ENCODE assay signal across 23 cellular contexts in genomic region chr17:45930420-45930951, GRCh38. TPM values are rescaled to one million over a fixed set of nuclear protein-coding genes. Genes with fewer than 3 reads are reported as not detected.
DNase-seq lines count a peak whose midpoint lies in the region; ATAC-seq, FAIRE-seq and TF ChIP-seq lines count a peak whose summit lies in the region.
"Had no signal": no experiment of that assay in that cellular context is flagged by ENCODE, and none has a peak within 500 bp of the region (broad histone marks: within the 10 kb centered on the region; RNA-seq: fewer than 3 reads in every experiment).

No MANE protein-coding gene starts in this region.

- H3K36me3 ChIP-seq in heart left ventricle, result peaks cover 0 to 3% (median 0%) of the 10 kb centered on the region in 9 donors
- no peaks in the 10 kb centered on the region for H3K36me3 ChIP-seq in neuronal stem cell (replicated peaks in 1 of 2; ENCODE audit: control insufficient read depth in 2 of 2, insufficient read depth in 2 of 2, low read length in 2 of 2)
- no peaks in the 10 kb centered on the region for H3K36me3 ChIP-seq in gastrocnemius medialis
- H3K36me3 ChIP-seq: HAP-1 had no signal

- peak overlapping the region; percentile 64 for H3K18ac ChIP-seq in neuronal stem cell (ENCODE audit: low read length)

- H3K4ac ChIP-seq in neuronal stem cell (ENCODE audit: low read length), result no peak overlapping the region

- no peak for DNase-seq in heart left ventricle
- no peak for DNase-seq in Right ventricle myocardium inferior (ENCODE audit: missing footprints)
- no peak for DNase-seq in A549 (ENCODE audit: low read depth in 1 of 2, low spot score in 1 of 2)
- DNase-seq in neuronal stem cell (ENCODE audit: low spot score), result no peak
- DNase-seq in gastrocnemius medialis, result no peak
- DNase-seq in DMS 273 (lab: John Stamatoyannopoulos, UW; ENCODE audit: unreplicated experiment), result no peak
- DNase-seq in DMS114 treated with DMSO at 0.1 percent for 48 hours (lab: John Stamatoyannopoulos, UW; ENCODE audit: unreplicated experiment), result no peak
- DNase-seq: ACHN; C1 segment of cervical spinal cord; Calu3; CD4-positive, alpha-beta memory T cell; COR-L47; DMS79; GF-D8; GOT3; HFFc6 had no signal

- H3K27ac ChIP-seq in heart left ventricle (no peak overlapping the region), A549 (0 out of 6 replicates have a peak overlapping the region, but pooled peaks of 1 of the 2 experiments have one; percentile 1), neuronal stem cell (replicated peaks; ENCODE audit: low read length) (no peak overlapping the region), gastrocnemius medialis (peak overlapping the region; percentile 76 to 82 (median 77))
- H3K27ac ChIP-seq: 22Rv1 had no signal

- ATAC-seq in heart left ventricle (peak in 3 of 4 donors; percentile 27 to 54 (median 39)), Right ventricle myocardium inferior (no peak), A549 (no peak), gastrocnemius medialis (peak; percentile 49 to 67), HG02973 (IDR thresholded peaks at IDR 0.05; ENCODE audit: unreplicated experiment) (no peak)

- no peak overlapping the region for H2AK5ac ChIP-seq in neuronal stem cell (ENCODE audit: low read depth, low read length)

- H3K79me1 ChIP-seq in neuronal stem cell (ENCODE audit: low read depth, low read length), result no peaks in the 10 kb centered on the region

- H4K91ac ChIP-seq in neuronal stem cell (ENCODE audit: low read depth, low read length, poor library complexity), result no peak overlapping the region

- TF ChIP-seq CTCF in heart left ventricle (IDR thresholded peaks at IDR 0.05) (no peak), A549 (IDR thresholded peaks at IDR 0.05) (no peak), gastrocnemius medialis (IDR thresholded peaks at IDR 0.05 in 4 of 5, conservative IDR thresholded peaks at IDR 0.05 in 1 of 5) (no peak)

- H3K4me2 ChIP-seq in A549 (no peak overlapping the region), neuronal stem cell (ENCODE audit: insufficient read depth, low read length, poor library complexity, severe bottlenecking) (no peak overlapping the region)

- no peak overlapping the region for H3K4me3 ChIP-seq in heart left ventricle
- H3K4me3 ChIP-seq in A549, result no peak overlapping the region
- H3K4me3 ChIP-seq in neuronal stem cell (ENCODE audit: low read length in 2 of 2), result no peak overlapping the region
- H3K4me3 ChIP-seq in gastrocnemius medialis, result peak overlapping the region in 1 of 4 donors; percentile 27
- H3K4me3 ChIP-seq: HAP-1 had no signal

- H4K8ac ChIP-seq in neuronal stem cell (ENCODE audit: low read depth, low read length), result no peak overlapping the region

- no peak for TF ChIP-seq EP300 in A549 (IDR thresholded peaks at IDR 0.05)

- WGBS in heart left ventricle, 4 donors, result 65 to 90% (median 72%) methylated on average over 8 of the region's 8 CpGs
- WGBS in A549 (ENCODE audit: missing lambda C conversion rate), result 85% methylated on average over 8 of the region's 8 CpGs
- no CpG with 5 or more reads among the region's 8 CpGs for WGBS in neuronal stem cell (ENCODE audit: extremely low coverage in 2 of 2, insufficient read length in 2 of 2, insufficient replicate concordance in 1 of 2), 2 donors

- H3K4me1 ChIP-seq in heart left ventricle (peaks cover 0 to 5% (median 0%) of the 10 kb centered on the region in 12 donors), A549 (peaks cover 15% of the 10 kb centered on the region; the same call in 2 of the 3 replicates), neuronal stem cell (ENCODE audit: control insufficient read depth in 2 of 2, insufficient read depth in 1 of 2, low read depth in 1 of 2, low read length in 2 of 2) (no peaks in the 10 kb centered on the region), gastrocnemius medialis (peaks cover 21 to 26% of the 10 kb centered on the region in 2 donors)
- H3K4me1 ChIP-seq: HAP-1 had no signal

- CTCF ChIA-PET in A549 (lab: Yijun Ruan, JAX), result interaction anchor here (1.3 to 4.3 kb wide), 8 partner anchors 9 to 79 kb away, joined by 3 to 18 read pairs (median 4); partner anchors contain the start of gene MAPT

- no peak overlapping the region for H3K9ac ChIP-seq in neuronal stem cell (ENCODE audit: low read depth, low read length, poor library complexity)

- intact Hi-C loops in heart left ventricle (cut with DNase I), result no loop called here
- intact Hi-C loops in Right ventricle myocardium inferior (cut with DNase I), result no loop called here
- intact Hi-C loops in gastrocnemius medialis (cut with DNase I; ENCODE audit: low total_unique reads), result no loop called here

- in situ Hi-C loops in gastrocnemius medialis (cut with MboI; ENCODE audit: low sequenced_read_pairs in 4 of 4), result no loop called here

- no peak overlapping the region for H3K23ac ChIP-seq in neuronal stem cell (ENCODE audit: low read depth, low read length, poor library complexity)

- no peak overlapping the region for H2BK120ac ChIP-seq in neuronal stem cell (ENCODE audit: low read depth, low read length)

- TF ChIP-seq POLR2A in heart left ventricle (IDR thresholded peaks at IDR 0.05) (no peak), A549 (IDR thresholded peaks at IDR 0.05; ENCODE audit: low read length) (no peak), gastrocnemius medialis (IDR thresholded peaks at IDR 0.05) (no peak)

- H3K27me3 ChIP-seq in heart left ventricle (no peaks in the 10 kb centered on the region), neuronal stem cell (ENCODE audit: control insufficient read depth in 3 of 3, insufficient read depth in 3 of 3, low read depth in 1 of 3, low read length in 3 of 3) (no peaks in the 10 kb centered on the region), gastrocnemius medialis (no peaks in the 10 kb centered on the region)

- peaks cover 0 to 17% (median 11%) of the 10 kb centered on the region in 12 donors for H3K9me3 ChIP-seq in heart left ventricle
- H3K9me3 ChIP-seq in A549, result no peaks in the 10 kb centered on the region
- peaks cover 0 to 9% of the 10 kb centered on the region in 2 donors for H3K9me3 ChIP-seq in neuronal stem cell (replicated peaks in 1 of 2; ENCODE audit: control insufficient read depth in 2 of 2, insufficient read depth in 1 of 2, low read depth in 1 of 2, low read length in 2 of 2)
- H3K9me3 ChIP-seq in gastrocnemius medialis, result no peaks in the 10 kb centered on the region
- H3K9me3 ChIP-seq: HAP-1 had no signal

- H2BK5ac ChIP-seq in neuronal stem cell (ENCODE audit: low read length), result no peak overlapping the region

- no peak overlapping the region for H2BK15ac ChIP-seq in neuronal stem cell (ENCODE audit: low read length)

- TF ChIP-seq RAD21 in A549 (conservative IDR thresholded peaks at IDR 0.05 in 1 of 2, IDR thresholded peaks at IDR 0.05 in 1 of 2), result no peak

- no peak overlapping the region for H2AFZ ChIP-seq in neuronal stem cell (ENCODE audit: low read length)

- no peak overlapping the region for H3K14ac ChIP-seq in neuronal stem cell (ENCODE audit: low read length)

- no peak for FAIRE-seq in A549 (lab: Jason Lieb, UNC)
- FAIRE-seq: A204.1, GM12891, GM18507, H54 had no signal

- POLR2A ChIA-PET in A549 (lab: Yijun Ruan, JAX), result no interaction called here

- no peak overlapping the region for H2BK12ac ChIP-seq in neuronal stem cell (ENCODE audit: low read length)

TF ChIP-seq in A549, 52 proteins besides CTCF, POLR2A, EP300 and RAD21:
- TF ChIP-seq, protein P1, sequence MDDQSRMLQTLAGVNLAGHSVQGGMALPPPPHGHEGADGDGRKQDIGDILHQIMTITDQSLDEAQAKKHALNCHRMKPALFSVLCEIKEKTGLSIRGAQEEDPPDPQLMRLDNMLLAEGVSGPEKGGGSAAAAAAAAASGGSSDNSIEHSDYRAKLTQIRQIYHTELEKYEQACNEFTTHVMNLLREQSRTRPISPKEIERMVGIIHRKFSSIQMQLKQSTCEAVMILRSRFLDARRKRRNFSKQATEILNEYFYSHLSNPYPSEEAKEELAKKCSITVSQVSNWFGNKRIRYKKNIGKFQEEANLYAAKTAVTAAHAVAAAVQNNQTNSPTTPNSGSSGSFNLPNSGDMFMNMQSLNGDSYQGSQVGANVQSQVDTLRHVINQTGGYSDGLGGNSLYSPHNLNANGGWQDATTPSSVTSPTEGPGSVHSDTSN (IDR thresholded peaks at IDR 0.05), result no peak
- TF ChIP-seq NFE2L2 (conservative IDR thresholded peaks at IDR 0.05; ENCODE audit: low read length), result no peak
- no peak for TF ChIP-seq ZSCAN20 (CRISPR knock-in tag; IDR thresholded peaks at IDR 0.05)
- 0 out of 2 replicates have a peak, but pooled peaks have one; percentile 30 for TF ChIP-seq CHD4 (IDR thresholded peaks at IDR 0.05; ENCODE audit: borderline replicate concordance)

RNA-seq across cellular contexts. Expression of gene MAPT, which starts 36.1 kb away (rescaled TPM):
- 10 to 100 TPM; 17.9 to 70.4 (median 38.2) TPM for total RNA-seq in heart left ventricle
- 10 to 100 TPM in 1 of 2 donors, 1 to 10 TPM in 1; 2.9 to 15.6 TPM for polyA plus RNA-seq in heart left ventricle
- total RNA-seq in Right ventricle myocardium inferior, result 39.3 TPM
- polyA plus RNA-seq in A549 (2011; rRNA removed), result 1.1 and 1.2 TPM in 2 replicates
- 0.94 and 0.95 TPM in 2 replicates for polyA plus RNA-seq in A549 (2012; cell fraction: cytosol; rRNA removed)
- polyA plus RNA-seq in A549 (2012; cell fraction: nucleus; rRNA removed), result 2.0 and 2.1 TPM in 2 replicates
- polyA plus RNA-seq in A549 (2017; fragmentation: RNase III; extraction: RNeasy Plus Mini Kit Qiagen cat#74134 plus additional on column Dnase treatment), result 1.1 to 1.6 TPM (median 1.2 TPM) in 3 replicates
- 0.83 and 0.91 TPM in 2 replicates for polyA minus RNA-seq in A549 (2011; rRNA and poly(A)+ RNA removed)
- polyA plus RNA-seq in neuronal stem cell (2013, experiment 1 of 2), result 2.6 TPM
- 2.8 TPM for polyA plus RNA-seq in neuronal stem cell (2013, experiment 2 of 2)
- total RNA-seq in gastrocnemius medialis, result 100 to 1,000 TPM in 1 of 4 donors, 10 to 100 TPM in 3; 70.3 to 120 (median 82.8) TPM

Comparison
In these comparisons a context has a peak if more than half of its experiments do, and no peak if none do; other contexts are left out.
1. ATAC-seq: peak in heart left ventricle (3 of 4) and gastrocnemius medialis (2 of 2); none in Right ventricle myocardium inferior (single experiment), A549 (0 of 2) and HG02973 (single experiment).
2. H3K27ac ChIP-seq: peak in gastrocnemius medialis (4 of 4); none in heart left ventricle (0 of 12) and neuronal stem cell (single experiment).